Comparison of ENCODE assay signal across 16 cellular contexts in the genomic region with DNA sequence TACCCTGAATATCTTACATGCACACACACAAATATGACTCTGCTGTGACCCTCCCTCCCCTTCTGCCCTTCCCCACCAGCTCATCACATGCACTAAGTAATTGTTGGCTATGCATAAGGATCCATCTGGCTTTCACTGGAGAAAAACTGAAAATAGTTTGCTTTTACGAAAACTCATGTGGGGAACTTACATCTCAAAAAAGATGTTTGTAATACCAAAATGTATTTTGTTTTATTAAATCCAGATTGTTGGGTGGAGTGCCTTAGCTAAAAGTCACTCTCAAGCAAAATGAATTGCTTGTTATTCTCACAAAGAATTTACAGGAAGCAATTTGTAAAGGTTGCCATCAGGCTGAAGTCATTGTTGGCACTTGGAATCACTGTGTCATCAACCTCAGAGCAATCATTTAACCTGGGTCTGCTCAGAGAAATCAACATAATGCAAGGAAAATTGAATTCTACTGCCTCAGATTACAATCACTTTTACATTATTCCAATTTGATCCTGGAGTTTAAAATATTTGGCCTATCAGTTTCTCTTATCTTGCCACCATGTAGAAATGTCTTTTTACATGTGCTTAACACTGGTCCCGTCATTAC.
A peak's percentile ranks its signal among the peaks of the same experiment; 100 is the strongest.
DNase-seq lines count a peak whose midpoint lies in the region; ATAC-seq, FAIRE-seq and TF ChIP-seq lines count a peak whose summit lies in the region.
"Had no signal": no experiment of that assay in that cellular context is flagged by ENCODE, and none has a peak within 500 bp of the region (broad histone marks: within the 10 kb centered on the region; RNA-seq: fewer than 3 reads in every experiment).

No MANE protein-coding gene starts in this region.

- no peak overlapping the region for H3K4me3 ChIP-seq in astrocyte of the spinal cord (ENCODE audit: low read depth, low read length)
- H3K4me3 ChIP-seq: BLaER1 treated with 17β-estradiol and CSF1 and Interleukin-3, amounts not matched to agents 10 nM and 100 nM; lung; prostate gland had no signal

- no peaks in the 10 kb centered on the region for H3K4me1 Mint-ChIP-seq in activated naive CD4-positive, alpha-beta T cell treated with anti-CD3 and anti-CD28 coated beads for 36 hours (ENCODE audit: low read depth)
- no peaks in the 10 kb centered on the region for H3K4me1 Mint-ChIP-seq in T-helper 17 cell

- peak; percentile 94 for FAIRE-seq in islet of Langerhans (lab: Jason Lieb, UNC)

- H3K4me3 Mint-ChIP-seq in activated naive CD4-positive, alpha-beta T cell treated with anti-CD3 and anti-CD28 coated beads for 36 hours, result no peak overlapping the region
- H3K4me3 Mint-ChIP-seq in T-helper 17 cell, result no peak overlapping the region
- H3K4me3 Mint-ChIP-seq: activated T-cell treated with anti-CD3 and anti-CD28 coated beads, Interleukin-2, amount 50 U/mL, for 72 hours had no signal

- DNase-seq in A172 (ENCODE audit: low spot score) (peak; percentile 85), HCEC 1CT (peak; percentile 65), astrocyte of the spinal cord (ENCODE audit: low read depth, low spot score) (peak; percentile 80), T-helper 17 cell (no peak)
- DNase-seq in activated naive CD4-positive, alpha-beta T cell treated with anti-CD3 and anti-CD28 coated beads for 36 hours, result no peak
- DNase-seq in effector CD8-positive, alpha-beta T cell (lab: John Stamatoyannopoulos, UW), result no peak
- DNase-seq: activated CD4-positive, CD25-positive, alpha-beta regulatory T cell; activated T-cell treated with anti-CD3 and anti-CD28 coated beads, Interleukin-2, amount 50 U/mL, for 72 hours; caudate nucleus; GOT3; NCI-H2107 had no signal

- no peaks in the 10 kb centered on the region for H3K9me3 ChIP-seq in T-helper 17 cell (ENCODE audit: control insufficient read depth, low read length, poor library complexity, severe bottlenecking)
- H3K9me3 ChIP-seq: prostate gland had no signal

- no peak overlapping the region for H3K27ac Mint-ChIP-seq in activated naive CD4-positive, alpha-beta T cell treated with anti-CD3 and anti-CD28 coated beads for 36 hours
- no peak overlapping the region for H3K27ac Mint-ChIP-seq in T-helper 17 cell
- H3K27ac Mint-ChIP-seq: activated T-cell treated with anti-CD3 and anti-CD28 coated beads, Interleukin-2, amount 50 U/mL, for 72 hours had no signal

- H3K36me3 Mint-ChIP-seq in activated naive CD4-positive, alpha-beta T cell treated with anti-CD3 and anti-CD28 coated beads for 36 hours (ENCODE audit: low read depth), result no peaks in the 10 kb centered on the region
- H3K36me3 Mint-ChIP-seq in T-helper 17 cell (ENCODE audit: low read depth), result no peaks in the 10 kb centered on the region

- H3K9me3 Mint-ChIP-seq in activated naive CD4-positive, alpha-beta T cell treated with anti-CD3 and anti-CD28 coated beads for 36 hours, result no peaks in the 10 kb centered on the region

- CTCF ChIA-PET in activated naive CD4-positive, alpha-beta T cell treated with anti-CD3 and anti-CD28 coated beads for 36 hours (lab: Charles Lee), result no interaction called here

- intact Hi-C loops in activated naive CD4-positive, alpha-beta T cell treated with anti-CD3 and anti-CD28 coated beads for 36 hours (cut with micrococcal nuclease), result no loop called here

- no peak for TF ChIP-seq CTCF in astrocyte of the spinal cord (IDR thresholded peaks at IDR 0.05; ENCODE audit: low read depth, low read length)

- in situ Hi-C loops in astrocyte of the spinal cord (cut with HindIII; ENCODE audit: low sequenced_read_pairs), result no loop called here

- H3K27me3 Mint-ChIP-seq in activated naive CD4-positive, alpha-beta T cell treated with anti-CD3 and anti-CD28 coated beads for 36 hours (ENCODE audit: low read depth), result peaks cover 5% of the 10 kb centered on the region
- H3K27me3 Mint-ChIP-seq in T-helper 17 cell, result peaks cover 6% of the 10 kb centered on the region

- ATAC-seq in T-helper 17 cell, result no peak
- no peak for ATAC-seq in GM21390 (IDR thresholded peaks at IDR 0.05; ENCODE audit: unreplicated experiment)
- ATAC-seq: activated T-cell treated with anti-CD3 and anti-CD28 coated beads, Interleukin-2, amount 50 U/mL, for 72 hours had no signal

Comparison
In these comparisons a context has a peak if more than half of its experiments do, and no peak if none do; other contexts are left out.
1. DNase-seq: peak in A172 (single experiment), HCEC 1CT (single experiment) and astrocyte of the spinal cord (single experiment); none in activated naive CD4-positive, alpha-beta T cell treated with anti-CD3 and anti-CD28 coated beads for 36 hours (single experiment), effector CD8-positive, alpha-beta T cell (single experiment) and T-helper 17 cell (0 of 3).